In the genomic region with DNA sequence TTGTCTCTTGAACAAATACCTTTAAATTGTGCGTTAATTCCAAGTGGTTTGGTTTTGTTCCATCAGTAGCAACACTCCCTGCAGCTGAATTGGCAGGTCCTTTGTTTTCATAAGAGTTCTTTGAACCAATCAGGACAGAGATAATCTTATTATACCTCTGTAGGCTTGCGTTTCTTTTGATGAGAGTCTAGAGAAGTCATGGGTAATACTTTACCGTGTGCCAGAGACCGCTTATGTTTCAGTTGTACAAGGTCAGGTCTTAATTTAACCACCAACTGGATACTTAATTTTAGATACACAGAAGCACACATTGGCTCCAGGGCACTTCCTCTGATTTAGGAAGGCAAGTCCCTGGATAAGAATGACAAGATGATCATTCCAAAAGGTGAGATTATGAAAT, we compare ENCODE assay signal across 1 cellular context.
TF ChIP-seq lines count a peak whose summit lies in the region.

A gene (plus strand): TSS at position 292 of the 400 bp plus-strand sequence. CDS start 12,682 bp downstream, outside the sequence.

TF ChIP-seq in GM23338, 12 proteins besides CTCF, POLR2A, EP300 and RAD21 (continued from another document):
- no peak for TF ChIP-seq NANOG (IDR thresholded peaks at IDR 0.05; ENCODE audit: borderline replicate concordance)
